14 cellular contexts compared by ENCODE assay signal in the genomic region with DNA sequence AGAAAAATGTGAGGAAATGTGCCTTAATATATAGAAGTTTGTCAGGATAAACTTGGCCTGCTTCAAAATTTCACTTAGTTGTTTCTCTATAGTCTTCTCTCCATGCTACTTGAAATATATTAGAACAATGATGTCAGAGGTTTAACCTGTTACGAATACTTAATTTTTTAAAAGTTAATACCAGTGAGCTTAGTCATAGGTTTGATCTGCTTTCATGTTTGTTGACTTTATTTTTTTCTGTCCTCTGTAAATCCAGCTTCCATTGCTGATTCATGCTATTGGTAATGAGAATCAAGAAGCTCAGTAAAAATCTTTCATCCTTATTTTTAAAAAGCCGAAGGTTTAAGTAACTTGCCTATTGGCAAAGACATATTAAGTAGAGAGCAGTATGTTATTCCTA. TPM values are rescaled to one million over a fixed set of nuclear protein-coding genes. Genes with fewer than 3 reads are reported as not detected.
DNase-seq lines count a peak whose midpoint lies in the region; ATAC-seq and TF ChIP-seq lines count a peak whose summit lies in the region.
"Had no signal": no experiment of that assay in that cellular context is flagged by ENCODE, and none has a peak within 500 bp of the region (broad histone marks: within the 10 kb centered on the region; RNA-seq: fewer than 3 reads in every experiment).

No MANE protein-coding gene starts in this region.

- CTCF ChIA-PET in BJ (lab: Yijun Ruan, JAX): no interaction called here

- WGBS in mesodermal cell (ENCODE audit: insufficient coverage in 2 of 2), 2 experiments: no CpG with 5 or more reads among the region's 2 CpGs
- WGBS in sigmoid colon, 2 donors: 99% methylated on average over 2 of the region's 2 CpGs
- 80 to 91% methylated on average over 2 of the region's 2 CpGs for WGBS in upper lobe of left lung, 2 donors

- TF ChIP-seq CTCF in BJ (IDR thresholded peaks at IDR 0.05; ENCODE audit: insufficient read depth, low read depth, low read length): no peak
- no peak for TF ChIP-seq CTCF in sigmoid colon (IDR thresholded peaks at IDR 0.05)
- no peak for TF ChIP-seq CTCF in upper lobe of left lung (IDR thresholded peaks at IDR 0.05)

- H3K4me1 ChIP-seq in mesodermal cell (ENCODE audit: control insufficient read depth, insufficient read depth, low read length, poor library complexity, severe bottlenecking) (peaks cover 3% of the 10 kb centered on the region), sigmoid colon (peaks cover 0 to 12% (median 10%) of the 10 kb centered on the region in 4 donors), upper lobe of left lung (peaks cover 7 to 11% (median 9%) of the 10 kb centered on the region in 4 donors)

- TF ChIP-seq EP300 in sigmoid colon (IDR thresholded peaks at IDR 0.05) (no peak), upper lobe of left lung (IDR thresholded peaks at IDR 0.05) (no peak)

- intact Hi-C loops in sigmoid colon (cut with DNase I) (no loop called here), left colon (cut with DNase I, micrococcal nuclease) (no loop called here)

- H3K36me3 ChIP-seq in BJ (ENCODE audit: control insufficient read depth, insufficient read depth, low read length) (peaks cover 5% of the 10 kb centered on the region; the same call in 1 of the 2 replicates), mesodermal cell (ENCODE audit: control insufficient read depth, insufficient read depth, low read length) (peaks cover 72% of the 10 kb centered on the region), sigmoid colon (peaks cover 0 to 81% (median 25%) of the 10 kb centered on the region in 4 donors), upper lobe of left lung (peaks cover 11 to 78% (median 40%) of the 10 kb centered on the region in 4 donors)

- DNase-seq in BJ (ENCODE audit: low read depth) (peak; percentile 50), LHCN-M2 (ENCODE audit: low read depth) (peak; percentile 75), dedifferentiated amniotic fluid mesenchymal stem cell (ENCODE audit: extremely low spot score) (peak; percentile 52), sigmoid colon (no peak), NCI-H2107 (lab: John Stamatoyannopoulos, UW) (no peak), left colon (no peak), upper lobe of left lung (no peak)
- DNase-seq: activated effector memory CD4-positive, alpha-beta T cell treated with anti-CD3 and anti-CD28 coated beads, Interleukin-2, amount 50 U/mL, for 16 hours; DMS 273 treated with DMSO at 0.1 percent for 48 hours; endodermal cell; GOT3; NCI-H1417 had no signal

- H3K9me3 ChIP-seq in mesodermal cell (ENCODE audit: control insufficient read depth, low read length): no peaks in the 10 kb centered on the region
- H3K9me3 ChIP-seq in sigmoid colon: no peaks in the 10 kb centered on the region
- H3K9me3 ChIP-seq in upper lobe of left lung: no peaks in the 10 kb centered on the region
- H3K9me3 ChIP-seq: right atrium auricular region had no signal

- no peak overlapping the region for H3K4me3 ChIP-seq in BJ (ENCODE audit: low read depth, low read length)
- no peak overlapping the region for H3K4me3 ChIP-seq in mesodermal cell (ENCODE audit: extremely low read depth, insufficient read depth, low read length, poor library complexity, severe bottlenecking)
- no peak overlapping the region for H3K4me3 ChIP-seq in sigmoid colon
- no peak overlapping the region for H3K4me3 ChIP-seq in upper lobe of left lung
- H3K4me3 ChIP-seq: right atrium auricular region had no signal

- H3K27me3 ChIP-seq in BJ (ENCODE audit: control insufficient read depth, insufficient read depth, low read length) (no peaks in the 10 kb centered on the region), sigmoid colon (no peaks in the 10 kb centered on the region), upper lobe of left lung (no peaks in the 10 kb centered on the region)
- H3K27me3 ChIP-seq: right atrium auricular region had no signal

- ATAC-seq in left colon (no peak), upper lobe of left lung (ENCODE audit: low FRiP score in 2 of 2) (no peak)

- H3K27ac ChIP-seq in mesodermal cell (ENCODE audit: low read depth, low read length, severe bottlenecking): peak overlapping the region; percentile 73
- no peak overlapping the region for H3K27ac ChIP-seq in sigmoid colon
- no peak overlapping the region for H3K27ac ChIP-seq in upper lobe of left lung
- H3K27ac ChIP-seq: right atrium auricular region had no signal

- POLR2A ChIA-PET in BJ (lab: Charles Lee): no interaction called here

- TF ChIP-seq POLR2A in sigmoid colon (IDR thresholded peaks at IDR 0.05) (no peak), upper lobe of left lung (IDR thresholded peaks at IDR 0.05) (no peak)

RNA-seq across cellular contexts. Expression of a gene that starts 27.9 kb away (rescaled TPM):
- polyA plus RNA-seq in BJ (2011; rRNA removed) (3.7 and 8.3 TPM in 2 replicates), sigmoid colon (1 to 10 TPM; 4.8 to 9.8 (median 5.5) TPM)
- polyA minus RNA-seq in BJ (2011; rRNA and poly(A)+ RNA removed): 5.9 and 7.6 TPM in 2 replicates
- total RNA-seq in LHCN-M2 (2014; rRNA removed) (18.2 and 18.9 TPM in 2 replicates), sigmoid colon (10 to 100 TPM; 26.6 to 33.0 (median 28.9) TPM), left colon (10 to 100 TPM; 18.6 to 22.9 TPM), upper lobe of left lung (10 to 100 TPM; 22.2 to 75.4 (median 31.1) TPM)
- 3.0 TPM for polyA plus RNA-seq in LHCN-M2 (2012)
- 12.6 TPM for polyA plus RNA-seq in mesodermal cell (2013, experiment 1 of 2)
- 14.7 TPM for polyA plus RNA-seq in mesodermal cell (2013, experiment 2 of 2)

Comparison
In these comparisons a context has a peak if more than half of its experiments do, and no peak if none do; other contexts are left out.
1. DNase-seq: peak in BJ (single experiment), LHCN-M2 (single experiment) and dedifferentiated amniotic fluid mesenchymal stem cell (single experiment); none in sigmoid colon (single experiment), NCI-H2107 (single experiment), left colon (0 of 2) and upper lobe of left lung (0 of 2).